Comparison of ENCODE assay signal across 12 cellular contexts in genomic region chr4:6032249-6033244, GRCh38. TPM values are rescaled to one million over a fixed set of nuclear protein-coding genes. Genes with fewer than 3 reads are reported as not detected.
DNase-seq lines count a peak whose midpoint lies in the region; ATAC-seq and TF ChIP-seq lines count a peak whose summit lies in the region.
"Had no signal": no experiment of that assay in that cellular context is flagged by ENCODE, and none has a peak within 500 bp of the region (broad histone marks: within the 10 kb centered on the region; RNA-seq: fewer than 3 reads in every experiment).

No MANE protein-coding gene starts in this region.

- H2BK15ac ChIP-seq in neuronal stem cell (ENCODE audit: low read length), result peak overlapping the region; percentile 25

- no peak overlapping the region for H2AFZ ChIP-seq in neuronal stem cell (ENCODE audit: low read length)

- H3K4me3 ChIP-seq in neuronal stem cell (ENCODE audit: low read length in 2 of 2), result no peak overlapping the region
- H3K4me3 ChIP-seq: GM12878 had no signal

- WGBS in neuronal stem cell (ENCODE audit: extremely low coverage in 2 of 2, insufficient read length in 2 of 2, insufficient replicate concordance in 1 of 2), 2 donors, result no CpG with 5 or more reads among the region's 11 CpGs

- no peak overlapping the region for H3K4me2 ChIP-seq in neuronal stem cell (ENCODE audit: insufficient read depth, low read length, poor library complexity, severe bottlenecking)

- H3K4ac ChIP-seq in neuronal stem cell (ENCODE audit: low read length), result no peak overlapping the region

- no peak overlapping the region for H4K91ac ChIP-seq in neuronal stem cell (ENCODE audit: low read depth, low read length, poor library complexity)

- no peak overlapping the region for H2BK120ac ChIP-seq in neuronal stem cell (ENCODE audit: low read depth, low read length)

- H3K9ac ChIP-seq in neuronal stem cell (ENCODE audit: low read depth, low read length, poor library complexity), result no peak overlapping the region

- H3K27me3 Mint-ChIP-seq in endothelial cell (ENCODE audit: unreplicated experiment), result peaks cover 17% of the 10 kb centered on the region
- H3K27me3 Mint-ChIP-seq: CD4-positive, CD25-positive, alpha-beta regulatory T cell had no signal

- peaks cover 0 to 18% of the 10 kb centered on the region in 2 donors for H3K4me1 ChIP-seq in neuronal stem cell (ENCODE audit: control insufficient read depth in 2 of 2, insufficient read depth in 1 of 2, low read depth in 1 of 2, low read length in 2 of 2)

- no peaks in the 10 kb centered on the region for H3K79me1 ChIP-seq in neuronal stem cell (ENCODE audit: low read depth, low read length)

- peaks cover 10% of the 10 kb centered on the region for H3K4me1 Mint-ChIP-seq in endothelial cell (ENCODE audit: unreplicated experiment)
- H3K4me1 Mint-ChIP-seq: CD4-positive, CD25-positive, alpha-beta regulatory T cell had no signal

- H3K27me3 ChIP-seq in neuronal stem cell (ENCODE audit: control insufficient read depth in 3 of 3, insufficient read depth in 3 of 3, low read depth in 1 of 3, low read length in 3 of 3), result peaks cover 0 to 10% (median 0%) of the 10 kb centered on the region in 3 experiments

- H3K36me3 Mint-ChIP-seq in endothelial cell (ENCODE audit: low read depth, unreplicated experiment), result no peaks in the 10 kb centered on the region
- H3K36me3 Mint-ChIP-seq: activated naive CD8-positive, alpha-beta T cell had no signal

- H3K18ac ChIP-seq in neuronal stem cell (ENCODE audit: low read length), result no peak overlapping the region

- no peak overlapping the region for H4K8ac ChIP-seq in neuronal stem cell (ENCODE audit: low read depth, low read length)

- no peaks in the 10 kb centered on the region for H3K9me3 ChIP-seq in neuronal stem cell (replicated peaks in 1 of 2; ENCODE audit: control insufficient read depth in 2 of 2, insufficient read depth in 1 of 2, low read depth in 1 of 2, low read length in 2 of 2)

- no peaks in the 10 kb centered on the region for H3K36me3 ChIP-seq in neuronal stem cell (replicated peaks in 1 of 2; ENCODE audit: control insufficient read depth in 2 of 2, insufficient read depth in 2 of 2, low read length in 2 of 2)

- peak; percentile 21 for TF ChIP-seq CTCF in endothelial cell (IDR thresholded peaks at IDR 0.05; ENCODE audit: unreplicated experiment)

- DNase-seq in DMS79 (lab: John Stamatoyannopoulos, UW) (peak; percentile 84), NCI-H2196 (lab: John Stamatoyannopoulos, UW; ENCODE audit: unreplicated experiment) (peak; percentile 87), endothelial cell (ENCODE audit: low spot score) (no peak), neuronal stem cell (ENCODE audit: low spot score) (no peak), NCI-H1105 treated with DMSO at 0.1 percent for 48 hours (lab: John Stamatoyannopoulos, UW) (no peak)
- DNase-seq in stimulated activated CD4-positive, alpha-beta T cell treated with anti-CD3 and anti-CD28 coated beads, Interleukin-4, amount 100 ng/mL, for 1 hour, result no peak
- no peak for DNase-seq in stimulated activated CD4-positive, alpha-beta T cell treated with anti-CD3 and anti-CD28 coated beads, Interleukin-1b, Interleukin-23, amount 100 ng/mL, for 48 hours
- DNase-seq: CD4-positive, CD25-positive, alpha-beta regulatory T cell; NCI-H748 treated with DMSO at 0.1 percent for 48 hours had no signal

- no peak overlapping the region for H3K4me3 Mint-ChIP-seq in endothelial cell (ENCODE audit: unreplicated experiment)
- H3K4me3 Mint-ChIP-seq: activated naive CD8-positive, alpha-beta T cell; CD4-positive, CD25-positive, alpha-beta regulatory T cell had no signal

- H3K27ac ChIP-seq in neuronal stem cell (replicated peaks; ENCODE audit: low read length), result no peak overlapping the region

- no peak for ATAC-seq in HG03521 (IDR thresholded peaks at IDR 0.05; ENCODE audit: unreplicated experiment)
- ATAC-seq: GM12878 had no signal

- H3K27ac Mint-ChIP-seq in endothelial cell (ENCODE audit: unreplicated experiment), result no peak overlapping the region
- H3K27ac Mint-ChIP-seq: activated naive CD8-positive, alpha-beta T cell; CD4-positive, CD25-positive, alpha-beta regulatory T cell had no signal

- H3K9me3 Mint-ChIP-seq in endothelial cell (ENCODE audit: unreplicated experiment), result no peaks in the 10 kb centered on the region
- H3K9me3 Mint-ChIP-seq: CD4-positive, CD25-positive, alpha-beta regulatory T cell had no signal

- H2BK12ac ChIP-seq in neuronal stem cell (ENCODE audit: low read length), result no peak overlapping the region

- no peak overlapping the region for H2BK5ac ChIP-seq in neuronal stem cell (ENCODE audit: low read length)

- no peak overlapping the region for H2AK5ac ChIP-seq in neuronal stem cell (ENCODE audit: low read depth, low read length)

- H3K14ac ChIP-seq in neuronal stem cell (ENCODE audit: low read length), result no peak overlapping the region

- H3K23ac ChIP-seq in neuronal stem cell (ENCODE audit: low read depth, low read length, poor library complexity), result peak overlapping the region; percentile 37

RNA-seq across cellular contexts. Expression of gene C4orf50, which starts 14.3 kb away (rescaled TPM):
- total RNA-seq in endothelial cell (ENCODE audit: unreplicated experiment), result 0.05 TPM
- polyA plus RNA-seq in neuronal stem cell (2013, experiment 1 of 2), result 0.01 TPM
- 0.01 TPM for polyA plus RNA-seq in neuronal stem cell (2013, experiment 2 of 2)

Comparison
In these comparisons a context has a peak if more than half of its experiments do, and no peak if none do; other contexts are left out.
1. DNase-seq: peak in DMS79 (single experiment) and NCI-H2196 (single experiment); none in endothelial cell (single experiment), neuronal stem cell (single experiment), NCI-H1105 treated with DMSO at 0.1 percent for 48 hours (single experiment), stimulated activated CD4-positive, alpha-beta T cell treated with anti-CD3 and anti-CD28 coated beads, Interleukin-4, amount 100 ng/mL, for 1 hour (single experiment) and stimulated activated CD4-positive, alpha-beta T cell treated with anti-CD3 and anti-CD28 coated beads, Interleukin-1b, Interleukin-23, amount 100 ng/mL, for 48 hours (single experiment).